Comparison of ENCODE assay signal across 17 cellular contexts in the genomic region with DNA sequence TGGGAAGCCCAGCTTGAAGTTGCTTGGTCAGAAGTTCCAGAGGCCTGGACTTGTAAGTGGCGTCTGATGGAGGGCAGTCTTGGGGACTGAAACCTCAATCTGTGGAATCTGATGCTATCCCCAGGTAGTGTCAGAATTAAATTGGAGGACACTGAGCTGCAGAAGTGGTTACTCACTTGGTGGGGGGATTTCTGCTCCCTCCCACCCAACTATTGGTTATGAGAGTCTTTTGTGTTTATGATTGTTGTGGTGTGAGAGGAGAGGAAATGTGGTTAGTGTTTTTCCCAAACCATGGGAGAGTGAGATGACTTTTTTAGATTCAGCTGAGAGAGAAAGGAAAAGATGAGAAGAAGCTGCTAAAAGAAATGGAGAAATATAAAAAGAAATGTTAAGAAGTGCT. TPM values are rescaled to one million over a fixed set of nuclear protein-coding genes. Genes with fewer than 3 reads are reported as not detected.
DNase-seq lines count a peak whose midpoint lies in the region; ATAC-seq lines count a peak whose summit lies in the region.
"Had no signal": no experiment of that assay in that cellular context is flagged by ENCODE, and none has a peak within 500 bp of the region (broad histone marks: within the 10 kb centered on the region; RNA-seq: fewer than 3 reads in every experiment).

No MANE protein-coding gene starts in this region.

- POLR2A ChIA-PET in CD4-positive, alpha-beta memory T cell (lab: Charles Lee; ENCODE audit: partially characterized antibody): interaction anchor here (2.4 kb wide), 1 partner anchor 13 kb away, joined by 17 read pairs; a partner anchor contains a TSS

- H3K36me3 ChIP-seq in CD4-positive, alpha-beta memory T cell (ENCODE audit: insufficient read depth, low read length): no peaks in the 10 kb centered on the region

- no peaks in the 10 kb centered on the region for H3K9me3 ChIP-seq in CD4-positive, alpha-beta memory T cell (ENCODE audit: control insufficient read depth in 1 of 2, low read length in 2 of 2)

- peaks cover 14% of the 10 kb centered on the region for H3K9me3 Mint-ChIP-seq in activated T-cell treated with anti-CD3 and anti-CD28 coated beads, Interleukin-2, amount 50 U/mL, for 24 hours
- peaks cover 0 to 24% (median 12%) of the 10 kb centered on the region in 8 donors for H3K9me3 Mint-ChIP-seq in CD4-positive, alpha-beta memory T cell
- H3K9me3 Mint-ChIP-seq in activated naive CD8-positive, alpha-beta T cell treated with anti-CD3 and anti-CD28 coated beads for 36 hours: peaks cover 16% of the 10 kb centered on the region
- peaks cover 21% of the 10 kb centered on the region for H3K9me3 Mint-ChIP-seq in stimulated activated naive CD8-positive, alpha-beta T cell treated with anti-CD3 and anti-CD28 coated beads, Interleukin-15, Interleukin-2, amounts not matched to agents 100 ng/mL and 50 ng/mL, for 24 hours
- H3K9me3 Mint-ChIP-seq in T-helper 2 cell treated with Interferon-gamma antibody and Interleukin-4, amounts not matched to agents 5 μg/mL and 100 μg/mL, for 36 hours: peaks cover 22% of the 10 kb centered on the region

- no peak overlapping the region for H3K4me3 ChIP-seq in CD4-positive, alpha-beta memory T cell (ENCODE audit: low read length in 2 of 2)
- H3K4me3 ChIP-seq: GM23248 had no signal

- no peak overlapping the region for H3K4me3 Mint-ChIP-seq in activated T-cell treated with anti-CD3 and anti-CD28 coated beads, Interleukin-2, amount 50 U/mL, for 24 hours
- peak overlapping the region in 3 of 8 donors; percentile 7 to 36 (median 21) for H3K4me3 Mint-ChIP-seq in CD4-positive, alpha-beta memory T cell
- H3K4me3 Mint-ChIP-seq in activated naive CD8-positive, alpha-beta T cell treated with anti-CD3 and anti-CD28 coated beads for 36 hours: peak overlapping the region; percentile 4
- H3K4me3 Mint-ChIP-seq in stimulated activated naive CD8-positive, alpha-beta T cell treated with anti-CD3 and anti-CD28 coated beads, Interleukin-15, Interleukin-2, amounts not matched to agents 100 ng/mL and 50 ng/mL, for 24 hours: peak overlapping the region; percentile 14
- H3K4me3 Mint-ChIP-seq in T-helper 2 cell treated with Interferon-gamma antibody and Interleukin-4, amounts not matched to agents 5 μg/mL and 100 μg/mL, for 36 hours: no peak overlapping the region
- H3K4me3 Mint-ChIP-seq: CD8-positive, alpha-beta T cell had no signal

- peaks cover under 1% of the 10 kb centered on the region for H3K4me1 ChIP-seq in CD4-positive, alpha-beta memory T cell (ENCODE audit: insufficient read depth, low read length)

- CTCF ChIA-PET in CD4-positive, alpha-beta memory T cell (lab: Charles Lee; ENCODE audit: partially characterized antibody): interaction anchor here (1.9 kb wide), 1 partner anchor 11 kb away, joined by 7 read pairs; no protein-coding TSS in a partner anchor

- H3K27me3 Mint-ChIP-seq in activated T-cell treated with anti-CD3 and anti-CD28 coated beads, Interleukin-2, amount 50 U/mL, for 24 hours: no peaks in the 10 kb centered on the region
- H3K27me3 Mint-ChIP-seq in CD4-positive, alpha-beta memory T cell: no peaks in the 10 kb centered on the region
- H3K27me3 Mint-ChIP-seq in activated naive CD8-positive, alpha-beta T cell treated with anti-CD3 and anti-CD28 coated beads for 36 hours: no peaks in the 10 kb centered on the region
- no peaks in the 10 kb centered on the region for H3K27me3 Mint-ChIP-seq in stimulated activated naive CD8-positive, alpha-beta T cell treated with anti-CD3 and anti-CD28 coated beads, Interleukin-15, Interleukin-2, amounts not matched to agents 100 ng/mL and 50 ng/mL, for 24 hours
- H3K27me3 Mint-ChIP-seq in T-helper 2 cell treated with Interferon-gamma antibody and Interleukin-4, amounts not matched to agents 5 μg/mL and 100 μg/mL, for 36 hours (ENCODE audit: low read depth): no peaks in the 10 kb centered on the region

- peaks cover 13% of the 10 kb centered on the region for H3K36me3 Mint-ChIP-seq in activated T-cell treated with anti-CD3 and anti-CD28 coated beads, Interleukin-2, amount 50 U/mL, for 24 hours (ENCODE audit: low read depth)
- peaks cover 1 to 9% of the 10 kb centered on the region in 2 donors for H3K36me3 Mint-ChIP-seq in CD4-positive, alpha-beta memory T cell
- H3K36me3 Mint-ChIP-seq in activated naive CD8-positive, alpha-beta T cell treated with anti-CD3 and anti-CD28 coated beads for 36 hours: peaks cover 17% of the 10 kb centered on the region
- H3K36me3 Mint-ChIP-seq in stimulated activated naive CD8-positive, alpha-beta T cell treated with anti-CD3 and anti-CD28 coated beads, Interleukin-15, Interleukin-2, amounts not matched to agents 100 ng/mL and 50 ng/mL, for 24 hours (ENCODE audit: low read depth): peaks cover 19% of the 10 kb centered on the region
- H3K36me3 Mint-ChIP-seq in T-helper 2 cell treated with Interferon-gamma antibody and Interleukin-4, amounts not matched to agents 5 μg/mL and 100 μg/mL, for 36 hours (ENCODE audit: low read depth): peaks cover 5% of the 10 kb centered on the region

- no peak for ATAC-seq in GM19324 (IDR thresholded peaks at IDR 0.05; ENCODE audit: low FRiP score, unreplicated experiment)
- no peak for ATAC-seq in GM21526 (IDR thresholded peaks at IDR 0.05; ENCODE audit: low FRiP score, unreplicated experiment)
- ATAC-seq: CD8-positive, alpha-beta T cell had no signal

- H3K4me1 Mint-ChIP-seq in activated T-cell treated with anti-CD3 and anti-CD28 coated beads, Interleukin-2, amount 50 U/mL, for 24 hours (ENCODE audit: low read depth): peaks cover 24% of the 10 kb centered on the region
- H3K4me1 Mint-ChIP-seq in CD4-positive, alpha-beta memory T cell: peaks cover 5 to 23% (median 13%) of the 10 kb centered on the region in 4 donors
- H3K4me1 Mint-ChIP-seq in activated naive CD8-positive, alpha-beta T cell treated with anti-CD3 and anti-CD28 coated beads for 36 hours: peaks cover 22% of the 10 kb centered on the region
- H3K4me1 Mint-ChIP-seq in stimulated activated naive CD8-positive, alpha-beta T cell treated with anti-CD3 and anti-CD28 coated beads, Interleukin-15, Interleukin-2, amounts not matched to agents 100 ng/mL and 50 ng/mL, for 24 hours (ENCODE audit: low read depth): peaks cover 26% of the 10 kb centered on the region
- H3K4me1 Mint-ChIP-seq in T-helper 2 cell treated with Interferon-gamma antibody and Interleukin-4, amounts not matched to agents 5 μg/mL and 100 μg/mL, for 36 hours (ENCODE audit: low read depth): peaks cover 7% of the 10 kb centered on the region

- intact Hi-C loops in CD4-positive, alpha-beta memory T cell (cut with micrococcal nuclease): no loop called here

- H3K27ac ChIP-seq in CD4-positive, alpha-beta memory T cell (ENCODE audit: low read depth, low read length): no peak overlapping the region
- H3K27ac ChIP-seq: C4-2B, GM23248, HL-60 had no signal

- H3K27me3 ChIP-seq in CD4-positive, alpha-beta memory T cell (ENCODE audit: insufficient read depth, low read length): no peaks in the 10 kb centered on the region

- peak overlapping the region; percentile 6 for H3K27ac Mint-ChIP-seq in activated T-cell treated with anti-CD3 and anti-CD28 coated beads, Interleukin-2, amount 50 U/mL, for 24 hours
- peak overlapping the region in 4 of 7 donors; percentile 6 to 70 (median 38) for H3K27ac Mint-ChIP-seq in CD4-positive, alpha-beta memory T cell
- no peak overlapping the region for H3K27ac Mint-ChIP-seq in activated naive CD8-positive, alpha-beta T cell treated with anti-CD3 and anti-CD28 coated beads for 36 hours
- peak overlapping the region; percentile 64 for H3K27ac Mint-ChIP-seq in stimulated activated naive CD8-positive, alpha-beta T cell treated with anti-CD3 and anti-CD28 coated beads, Interleukin-15, Interleukin-2, amounts not matched to agents 100 ng/mL and 50 ng/mL, for 24 hours
- H3K27ac Mint-ChIP-seq in T-helper 2 cell treated with Interferon-gamma antibody and Interleukin-4, amounts not matched to agents 5 μg/mL and 100 μg/mL, for 36 hours: no peak overlapping the region
- H3K27ac Mint-ChIP-seq: CD8-positive, alpha-beta T cell had no signal

- no peak for DNase-seq in activated T-cell treated with anti-CD3 and anti-CD28 coated beads, Interleukin-2, amount 50 U/mL, for 24 hours
- no peak for DNase-seq in activated T-cell treated with anti-CD3 and anti-CD28 coated beads for 4 hours
- no peak for DNase-seq in CD4-positive, alpha-beta memory T cell
- no peak for DNase-seq in activated naive CD8-positive, alpha-beta T cell treated with anti-CD3 and anti-CD28 coated beads for 36 hours
- no peak for DNase-seq in T-helper 2 cell treated with Interferon-gamma antibody and Interleukin-4, amounts not matched to agents 5 μg/mL and 100 μg/mL, for 36 hours (ENCODE audit: low spot score)
- DNase-seq: ACHN; CD8-positive, alpha-beta T cell; COR-L47; DMS153; DMS79 treated with DMSO at 0.1 percent for 48 hours; GDM1; GM23248 had no signal

RNA-seq across cellular contexts. Expression of a gene that starts 12.8 kb away (rescaled TPM):
- total RNA-seq in CD4-positive, alpha-beta memory T cell: 10 to 100 TPM; 47.9 to 51.2 TPM
- polyA plus RNA-seq in CD4-positive, alpha-beta memory T cell: 10 to 100 TPM; 16.5 to 16.8 TPM
- 10 to 100 TPM; 22.6 to 23.8 TPM for total RNA-seq in activated naive CD8-positive, alpha-beta T cell treated with anti-CD3 and anti-CD28 coated beads for 36 hours

Comparison
In these comparisons a context has a peak if more than half of its experiments do, and no peak if none do; other contexts are left out.
1. H3K27ac Mint-ChIP-seq: peak in activated T-cell treated with anti-CD3 and anti-CD28 coated beads, Interleukin-2, amount 50 U/mL, for 24 hours (single experiment), CD4-positive, alpha-beta memory T cell (4 of 7) and stimulated activated naive CD8-positive, alpha-beta T cell treated with anti-CD3 and anti-CD28 coated beads, Interleukin-15, Interleukin-2, amounts not matched to agents 100 ng/mL and 50 ng/mL, for 24 hours (single experiment); none in activated naive CD8-positive, alpha-beta T cell treated with anti-CD3 and anti-CD28 coated beads for 36 hours (single experiment) and T-helper 2 cell treated with Interferon-gamma antibody and Interleukin-4, amounts not matched to agents 5 μg/mL and 100 μg/mL, for 36 hours (single experiment).
2. H3K4me3 Mint-ChIP-seq: peak in activated naive CD8-positive, alpha-beta T cell treated with anti-CD3 and anti-CD28 coated beads for 36 hours (single experiment) and stimulated activated naive CD8-positive, alpha-beta T cell treated with anti-CD3 and anti-CD28 coated beads, Interleukin-15, Interleukin-2, amounts not matched to agents 100 ng/mL and 50 ng/mL, for 24 hours (single experiment); none in activated T-cell treated with anti-CD3 and anti-CD28 coated beads, Interleukin-2, amount 50 U/mL, for 24 hours (single experiment) and T-helper 2 cell treated with Interferon-gamma antibody and Interleukin-4, amounts not matched to agents 5 μg/mL and 100 μg/mL, for 36 hours (single experiment).